ENCODE assay signal across 8 cellular contexts in genomic region chr18:12703714-12704113, GRCh38. TPM values are rescaled to one million over a fixed set of nuclear protein-coding genes. Genes with fewer than 3 reads are reported as not detected.
A peak's percentile ranks its signal among the peaks of the same experiment; 100 is the strongest.
DNase-seq lines count a peak whose midpoint lies in the region; ATAC-seq, FAIRE-seq and TF ChIP-seq lines count a peak whose summit lies in the region.

No MANE protein-coding gene starts in this region.

- ATAC-seq in memory B cell (ENCODE audit: low read depth): no peak
- ATAC-seq in GM18867 (IDR thresholded peaks at IDR 0.05; ENCODE audit: unreplicated experiment): no peak
- ATAC-seq in HG03439 (IDR thresholded peaks at IDR 0.05; ENCODE audit: unreplicated experiment): no peak

- H3K36me3 ChIP-seq in bronchial epithelial cell (ENCODE audit: control insufficient read depth, insufficient read depth, low read length) (peaks cover 6% of the 10 kb centered on the region), vagina (peaks cover 0 to 20% of the 10 kb centered on the region in 2 donors)

- no peak for TF ChIP-seq POLR2A in vagina (IDR thresholded peaks at IDR 0.05)

- no peaks in the 10 kb centered on the region for H3K9me3 ChIP-seq in vagina

- H3K4me3 Mint-ChIP-seq in memory B cell: peak overlapping the region; percentile 100

- TF ChIP-seq CTCF in bronchial epithelial cell (IDR thresholded peaks at IDR 0.05; ENCODE audit: insufficient read depth, low read length, severe bottlenecking) (no peak), vagina (IDR thresholded peaks at IDR 0.05) (no peak)

- H3K9me3 Mint-ChIP-seq in memory B cell: no peaks in the 10 kb centered on the region

- H3K4me3 ChIP-seq in bronchial epithelial cell (ENCODE audit: low read depth, low read length): peak overlapping the region; percentile 92
- H3K4me3 ChIP-seq in vagina: peak overlapping the region; percentile 76 to 82

- H3K4me1 ChIP-seq in vagina: peaks cover 34% of the 10 kb centered on the region

- H3K36me3 Mint-ChIP-seq in memory B cell: peaks cover 10% of the 10 kb centered on the region

- H3K27me3 ChIP-seq in bronchial epithelial cell (ENCODE audit: control insufficient read depth, insufficient read depth, low read length) (no peaks in the 10 kb centered on the region), vagina (no peaks in the 10 kb centered on the region)

- DNase-seq in NCI-H1092 treated with DMSO at 0.1 percent for 48 hours (lab: John Stamatoyannopoulos, UW) (peak; percentile 7), NCI-H1092 (lab: John Stamatoyannopoulos, UW) (no peak), NCI-H2227 treated with DMSO at 0.1 percent for 48 hours (lab: John Stamatoyannopoulos, UW) (peak; percentile 70), bronchial epithelial cell (ENCODE audit: low read depth) (no peak), memory B cell (ENCODE audit: low spot score in 2 of 2) (no peak), vagina (ENCODE audit: extremely low spot score in 2 of 2) (no peak)

- intact Hi-C loops in vagina (cut with DNase I): no loop called here

- H3K27ac Mint-ChIP-seq in memory B cell: peak overlapping the region; percentile 100

- no peak for FAIRE-seq in bronchial epithelial cell (lab: Jason Lieb, UNC)

- no peaks in the 10 kb centered on the region for H3K27me3 Mint-ChIP-seq in memory B cell

- no peak overlapping the region for H3K27ac ChIP-seq in vagina

- H3K4me1 Mint-ChIP-seq in memory B cell: peaks cover 31% of the 10 kb centered on the region

RNA-seq across cellular contexts. Expression of gene PSMG2, which starts 0.9 kb away (rescaled TPM):
- total RNA-seq in bronchial epithelial cell: 41.9 and 44.7 TPM in 2 replicates
- 56.2 TPM for total RNA-seq in vagina

RNA-seq across cellular contexts. Expression of gene CEP76, which starts 1.2 kb away (rescaled TPM):
- total RNA-seq in bronchial epithelial cell (11.3 and 11.9 TPM in 2 replicates), vagina (8.6 TPM)

RNA-seq across cellular contexts. Expression of gene SPIRE1, which starts 45.8 kb away (rescaled TPM):
- total RNA-seq in bronchial epithelial cell (125 and 141 TPM in 2 replicates), vagina (15.7 TPM)

Comparison
In these comparisons a context has a peak if more than half of its experiments do, and no peak if none do; other contexts are left out.
1. DNase-seq: peak in NCI-H1092 treated with DMSO at 0.1 percent for 48 hours (single experiment) and NCI-H2227 treated with DMSO at 0.1 percent for 48 hours (single experiment); none in NCI-H1092 (single experiment), bronchial epithelial cell (single experiment), memory B cell (0 of 2) and vagina (0 of 2).